ENCODE assay signal across 11 cellular contexts in genomic region chr5:176646049-176646706, GRCh38. TPM values are rescaled to one million over a fixed set of nuclear protein-coding genes. Genes with fewer than 3 reads are reported as not detected.
DNase-seq lines count a peak whose midpoint lies in the region; ATAC-seq and TF ChIP-seq lines count a peak whose summit lies in the region.
"Had no signal": no experiment of that assay in that cellular context is flagged by ENCODE, and none has a peak within 500 bp of the region (broad histone marks: within the 10 kb centered on the region; RNA-seq: fewer than 3 reads in every experiment).

No MANE protein-coding gene starts in this region.

- intact Hi-C loops in activated B cell treated with CpG ODN at 0.5 μM for 24 hours (cut with micrococcal nuclease) = loop anchor here (2.0 kb wide), 1 partner anchor 109 kb away; the partner anchor contains the start of gene RNF44

- CTCF ChIA-PET in activated B cell treated with CpG ODN at 0.5 μM for 24 hours (lab: Charles Lee) = interaction anchor here (0.9 to 8.5 kb wide), 5 partner anchors 13 to 286 kb away, joined by 3 to 62 read pairs (median 3); partner anchors contain the start of genes CLTB, EIF4E1B and SNCB
- CTCF ChIA-PET in HEK293T (lab: Yijun Ruan, JAX) = interaction anchor here (0.6 to 1.7 kb wide), 4 partner anchors 14 to 917 kb away, joined by 3 to 13 read pairs (median 4); no protein-coding TSS in a partner anchor

- POLR2A ChIA-PET in activated B cell treated with CpG ODN at 0.5 μM for 24 hours (lab: Charles Lee) = interaction anchor here (0.8 to 2.2 kb wide), 12 partner anchors 11 to 359 kb away, joined by 3 to 29 read pairs (median 7); partner anchors contain the start of genes EIF4E1B, FAF2, KIAA1191 and RNF44
- POLR2A ChIA-PET in HEK293T (lab: Yijun Ruan, JAX) = interaction anchor here (1.3 to 1.9 kb wide), 5 partner anchors 11 to 73 kb away, joined by 5 to 12 read pairs (median 7); no protein-coding TSS in a partner anchor

- peak overlapping the region; percentile 85 for H3K27ac Mint-ChIP-seq in T-helper 1 cell treated with Interleukin-12 subunit alpha and Interleukin-12 subunit beta and Interleukin-4 antibody, amounts not matched to agents 30 μg/mL and 1 μg/mL, for 36 hours
- H3K27ac Mint-ChIP-seq in activated B cell treated with CpG ODN at 0.5 μM for 24 hours (peak overlapping the region; percentile 91), glutamatergic neuron (ENCODE audit: unreplicated experiment) (peak overlapping the region; percentile 38)
- peak overlapping the region; percentile 93 to 95 for H3K27ac Mint-ChIP-seq in stimulated activated naive CD8-positive, alpha-beta T cell treated with anti-CD3 and anti-CD28 coated beads, Interleukin-15, amount 100 ng/mL, for 72 hours

- H3K4me3 Mint-ChIP-seq in T-helper 1 cell treated with Interleukin-12 subunit alpha and Interleukin-12 subunit beta and Interleukin-4 antibody, amounts not matched to agents 30 μg/mL and 1 μg/mL, for 36 hours = peak overlapping the region; percentile 84
- H3K4me3 Mint-ChIP-seq in activated B cell treated with CpG ODN at 0.5 μM for 24 hours (peak overlapping the region; percentile 90), glutamatergic neuron (ENCODE audit: unreplicated experiment) (no peak overlapping the region)
- H3K4me3 Mint-ChIP-seq in stimulated activated naive CD8-positive, alpha-beta T cell treated with anti-CD3 and anti-CD28 coated beads, Interleukin-15, amount 100 ng/mL, for 72 hours = peak overlapping the region; percentile 92 to 93

- H3K27me3 Mint-ChIP-seq in T-helper 1 cell treated with Interleukin-12 subunit alpha and Interleukin-12 subunit beta and Interleukin-4 antibody, amounts not matched to agents 30 μg/mL and 1 μg/mL, for 36 hours (ENCODE audit: low read depth) = no peaks in the 10 kb centered on the region
- H3K27me3 Mint-ChIP-seq in activated B cell treated with CpG ODN at 0.5 μM for 24 hours = no peaks in the 10 kb centered on the region
- peaks cover 15% of the 10 kb centered on the region for H3K27me3 Mint-ChIP-seq in glutamatergic neuron (ENCODE audit: unreplicated experiment)
- H3K27me3 Mint-ChIP-seq in stimulated activated naive CD8-positive, alpha-beta T cell treated with anti-CD3 and anti-CD28 coated beads, Interleukin-15, amount 100 ng/mL, for 72 hours = no peaks in the 10 kb centered on the region

- H3K4me1 Mint-ChIP-seq in T-helper 1 cell treated with Interleukin-12 subunit alpha and Interleukin-12 subunit beta and Interleukin-4 antibody, amounts not matched to agents 30 μg/mL and 1 μg/mL, for 36 hours (ENCODE audit: low read depth) = peaks cover 38% of the 10 kb centered on the region
- peaks cover 35% of the 10 kb centered on the region for H3K4me1 Mint-ChIP-seq in activated B cell treated with CpG ODN at 0.5 μM for 24 hours
- H3K4me1 Mint-ChIP-seq in glutamatergic neuron (ENCODE audit: low read depth, unreplicated experiment) = peaks cover 27% of the 10 kb centered on the region
- peaks cover 51% of the 10 kb centered on the region for H3K4me1 Mint-ChIP-seq in stimulated activated naive CD8-positive, alpha-beta T cell treated with anti-CD3 and anti-CD28 coated beads, Interleukin-15, amount 100 ng/mL, for 72 hours

- no peak for DNase-seq in T-helper 1 cell
- no peak for DNase-seq in activated B cell treated with CpG ODN at 0.5 μM for 24 hours
- no peak for DNase-seq in glutamatergic neuron
- DNase-seq in stimulated activated naive CD8-positive, alpha-beta T cell treated with anti-CD3 and anti-CD28 coated beads, Interleukin-15, amount 100 ng/mL, for 72 hours = no peak
- DNase-seq in HEK293T (ENCODE audit: extremely low spot score) = no peak
- DNase-seq in anterior cingulate cortex (lab: John Stamatoyannopoulos, UW) = no peak

- TF ChIP-seq CTCF in activated B cell treated with CpG ODN at 0.5 μM for 24 hours (IDR thresholded peaks at IDR 0.05) (no peak), glutamatergic neuron (IDR thresholded peaks at IDR 0.05; ENCODE audit: partially characterized antibody, unreplicated experiment) (no peak)

- peaks cover 5% of the 10 kb centered on the region for H3K36me3 Mint-ChIP-seq in T-helper 1 cell treated with Interleukin-12 subunit alpha and Interleukin-12 subunit beta and Interleukin-4 antibody, amounts not matched to agents 30 μg/mL and 1 μg/mL, for 36 hours (ENCODE audit: low read depth)
- H3K36me3 Mint-ChIP-seq in activated B cell treated with CpG ODN at 0.5 μM for 24 hours (ENCODE audit: low read depth) (no peaks in the 10 kb centered on the region), glutamatergic neuron (ENCODE audit: unreplicated experiment) (no peaks in the 10 kb centered on the region)

- ATAC-seq in activated B cell treated with CpG ODN at 0.5 μM for 24 hours (ENCODE audit: low read depth) = no peak
- no peak for ATAC-seq in stimulated activated naive CD8-positive, alpha-beta T cell treated with anti-CD3 and anti-CD28 coated beads, Interleukin-15, amount 100 ng/mL, for 72 hours
- no peak for ATAC-seq in GM18909 (IDR thresholded peaks at IDR 0.05; ENCODE audit: poor library complexity, unreplicated experiment)

- H3K9me3 Mint-ChIP-seq in T-helper 1 cell treated with Interleukin-12 subunit alpha and Interleukin-12 subunit beta and Interleukin-4 antibody, amounts not matched to agents 30 μg/mL and 1 μg/mL, for 36 hours = no peaks in the 10 kb centered on the region
- H3K9me3 Mint-ChIP-seq in activated B cell treated with CpG ODN at 0.5 μM for 24 hours = no peaks in the 10 kb centered on the region
- H3K9me3 Mint-ChIP-seq in glutamatergic neuron (ENCODE audit: unreplicated experiment) = peaks cover 4% of the 10 kb centered on the region
- H3K9me3 Mint-ChIP-seq in stimulated activated naive CD8-positive, alpha-beta T cell treated with anti-CD3 and anti-CD28 coated beads, Interleukin-15, amount 100 ng/mL, for 72 hours = no peaks in the 10 kb centered on the region

TF ChIP-seq in HEK293T, 16 proteins besides CTCF, POLR2A, EP300 and RAD21:
- TF ChIP-seq FOXK2 (IDR thresholded peaks at IDR 0.05) = no peak
- TF ChIP-seq SUZ12 (IDR thresholded peaks at IDR 0.05) = no peak
- no peak for TF ChIP-seq FOXA1 (IDR thresholded peaks at IDR 0.05)
- TF ChIP-seq SP1 (IDR thresholded peaks at IDR 0.05) = no peak

RNA-seq across cellular contexts. Expression of gene TSPAN17, which starts 1.1 kb away (rescaled TPM):
- total RNA-seq in activated B cell treated with CpG ODN at 0.5 μM for 24 hours (20.7 and 27.7 TPM in 2 replicates), glutamatergic neuron (ENCODE audit: unreplicated experiment) (97.2 TPM)

RNA-seq across cellular contexts. Expression of gene EIF4E1B, which starts 15.7 kb away (rescaled TPM):
- total RNA-seq in activated B cell treated with CpG ODN at 0.5 μM for 24 hours = not detected in 2 replicates
- not detected for total RNA-seq in glutamatergic neuron (ENCODE audit: unreplicated experiment)
- total RNA-seq: A172; activated CD8-positive, alpha-beta memory T cell treated with anti-CD3 and anti-CD28 coated beads for 36 hours; esophagus mucosa had no signal

RNA-seq across cellular contexts. Expression of gene SNCB, which starts 15.8 kb away (rescaled TPM):
- total RNA-seq in activated B cell treated with CpG ODN at 0.5 μM for 24 hours (0.17 TPM in 1 of 2 replicates, not detected in the other), glutamatergic neuron (ENCODE audit: unreplicated experiment) (3.7 TPM)
- total RNA-seq: A172; activated CD8-positive, alpha-beta memory T cell treated with anti-CD3 and anti-CD28 coated beads for 36 hours; esophagus mucosa had no signal

RNA-seq across cellular contexts. Expression of gene GPRIN1, which starts 36.2 kb away (rescaled TPM):
- total RNA-seq in activated B cell treated with CpG ODN at 0.5 μM for 24 hours = 2.8 and 3.2 TPM in 2 replicates
- total RNA-seq in glutamatergic neuron (ENCODE audit: unreplicated experiment) = 72.3 TPM

Comparison
In these comparisons a context has a peak if more than half of its experiments do, and no peak if none do; other contexts are left out.
1. H3K27ac Mint-ChIP-seq: peak in every context shown above with its lines; median percentile 94 in stimulated activated naive CD8-positive, alpha-beta T cell treated with anti-CD3 and anti-CD28 coated beads, Interleukin-15, amount 100 ng/mL, for 72 hours; 91 in activated B cell treated with CpG ODN at 0.5 μM for 24 hours; 85 in T-helper 1 cell treated with Interleukin-12 subunit alpha and Interleukin-12 subunit beta and Interleukin-4 antibody, amounts not matched to agents 30 μg/mL and 1 μg/mL, for 36 hours; 38 in glutamatergic neuron.